Comparison of ENCODE assay signal across 1 cellular context in the genomic region with DNA sequence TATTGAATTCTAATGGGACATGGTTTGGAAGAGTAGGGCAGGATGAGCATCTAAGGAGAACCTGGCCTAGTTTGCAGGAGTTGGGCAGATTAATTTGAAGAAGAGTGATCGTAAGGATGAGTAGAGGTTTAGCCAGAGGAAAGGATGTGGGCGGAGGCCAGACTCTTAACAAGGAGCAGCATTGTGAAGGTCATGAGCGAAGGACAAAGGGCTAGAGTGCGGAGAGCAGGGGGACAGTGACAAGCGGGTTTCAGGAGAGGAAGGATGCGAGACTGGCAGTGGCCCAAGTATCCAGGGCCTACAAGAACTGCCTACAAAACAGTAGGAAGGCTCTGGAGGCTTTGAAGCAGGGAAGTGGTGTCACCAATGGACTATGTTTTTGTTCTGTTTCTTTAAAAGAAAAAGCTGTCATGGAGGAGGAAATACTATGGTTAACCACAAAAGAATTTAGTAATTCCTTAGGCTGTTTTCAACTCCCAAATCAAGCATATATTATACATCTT.
TF ChIP-seq lines count a peak whose summit lies in the region.

No MANE protein-coding gene starts in this region.

TF ChIP-seq in IMR-90, 13 proteins besides CTCF, POLR2A, EP300 and RAD21 (continued from another document):
- TF ChIP-seq, protein P1, sequence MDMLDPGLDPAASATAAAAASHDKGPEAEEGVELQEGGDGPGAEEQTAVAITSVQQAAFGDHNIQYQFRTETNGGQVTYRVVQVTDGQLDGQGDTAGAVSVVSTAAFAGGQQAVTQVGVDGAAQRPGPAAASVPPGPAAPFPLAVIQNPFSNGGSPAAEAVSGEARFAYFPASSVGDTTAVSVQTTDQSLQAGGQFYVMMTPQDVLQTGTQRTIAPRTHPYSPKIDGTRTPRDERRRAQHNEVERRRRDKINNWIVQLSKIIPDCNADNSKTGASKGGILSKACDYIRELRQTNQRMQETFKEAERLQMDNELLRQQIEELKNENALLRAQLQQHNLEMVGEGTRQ (IDR thresholded peaks at IDR 0.05; ENCODE audit: low read depth, low read length), result no peak
- TF ChIP-seq CHD1 (IDR thresholded peaks at IDR 0.05; ENCODE audit: low read depth, low read length) (no peak), SMC3 (IDR thresholded peaks at IDR 0.05; ENCODE audit: low read depth, low read length) (no peak), NFE2L2 (IDR thresholded peaks at IDR 0.05; ENCODE audit: low read depth, low read length) (no peak), RFX5 (IDR thresholded peaks at IDR 0.05; ENCODE audit: low read depth, low read length) (no peak), CEBPB (IDR thresholded peaks at IDR 0.05; ENCODE audit: low read depth, low read length) (no peak), RCOR1 (IDR thresholded peaks at IDR 0.05; ENCODE audit: insufficient replicate concordance, low read length) (no peak), MAFK (IDR thresholded peaks at IDR 0.05; ENCODE audit: low read depth, low read length) (no peak), FOS (IDR thresholded peaks at IDR 0.05; ENCODE audit: low read depth, low read length) (no peak)
